ENCODE assay signal across 8 cellular contexts in the genomic region with DNA sequence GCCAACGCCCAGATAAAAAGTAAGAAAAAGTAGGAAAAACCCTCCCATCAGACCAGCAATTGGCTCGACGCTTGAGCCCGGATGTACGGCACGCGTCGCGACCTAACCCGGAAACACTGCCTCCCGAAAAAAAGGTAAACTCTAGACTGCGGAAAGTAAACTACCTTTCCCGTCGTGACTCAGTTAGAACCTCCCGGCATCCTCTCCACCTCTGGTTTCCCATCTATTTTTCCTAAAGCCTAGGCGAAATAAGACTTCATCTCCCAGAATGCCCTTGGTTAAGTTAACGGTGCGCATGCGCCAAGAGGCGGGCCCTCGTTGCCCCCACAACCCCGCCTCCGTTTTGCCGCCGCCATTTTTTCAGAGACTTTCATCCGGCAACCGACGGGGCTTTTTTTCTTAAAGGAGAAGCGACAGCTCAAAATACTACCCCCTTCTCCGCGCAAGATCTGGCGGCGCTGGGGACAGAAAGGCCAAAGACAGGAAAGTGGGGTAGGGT. TPM values are rescaled to one million over a fixed set of nuclear protein-coding genes. Genes with fewer than 3 reads are reported as not detected.
DNase-seq lines count a peak whose midpoint lies in the region; ATAC-seq, FAIRE-seq and TF ChIP-seq lines count a peak whose summit lies in the region.

No MANE protein-coding gene starts in this region.

- no peak for TF ChIP-seq CTCF in CD4-positive, alpha-beta T cell (IDR thresholded peaks at IDR 0.05)
- TF ChIP-seq CTCF in choroid plexus epithelial cell (conservative IDR thresholded peaks at IDR 0.05; ENCODE audit: low read depth, low read length) (no peak), keratinocyte (optimal IDR thresholded peaks at IDR 0.05 in 1 of 3, IDR thresholded peaks at IDR 0.05 in 1 of 3, conservative IDR thresholded peaks at IDR 0.05 in 1 of 3; ENCODE audit: extremely low read depth in 1 of 3, insufficient read depth in 2 of 3, low read length in 3 of 3) (no peak)

- peak overlapping the region; percentile 72 for H2AFZ ChIP-seq in keratinocyte (ENCODE audit: control insufficient read depth, low read length)

- H3K4me3 ChIP-seq in choroid plexus epithelial cell (ENCODE audit: low read depth, low read length) (peak overlapping the region; percentile 76), keratinocyte (ENCODE audit: control insufficient read depth in 2 of 3, extremely low read depth in 1 of 3, insufficient read depth in 2 of 3, low read depth in 1 of 3, low read length in 3 of 3) (peak overlapping the region; percentile 94 to 96 (median 95))

- peak overlapping the region; percentile 97 for H3K4me2 ChIP-seq in keratinocyte (ENCODE audit: control insufficient read depth, extremely low read depth, insufficient read depth, low read depth, low read length)

- no peaks in the 10 kb centered on the region for H3K9me1 ChIP-seq in keratinocyte (ENCODE audit: control insufficient read depth, extremely low read depth, insufficient read depth, low read length)

- H3K27me3 Mint-ChIP-seq in CD4-positive, alpha-beta T cell, result no peaks in the 10 kb centered on the region

- peaks cover 51% of the 10 kb centered on the region for H3K36me3 Mint-ChIP-seq in CD4-positive, alpha-beta T cell (ENCODE audit: low read depth)

- CTCF ChIA-PET in CD4-positive, alpha-beta T cell (lab: Charles Lee), result interaction anchor here (1.5 to 5.8 kb wide), 4 partner anchors 11 to 55 kb away, joined by 5 to 53 read pairs (median 6); no protein-coding TSS in a partner anchor

- POLR2A ChIA-PET in CD4-positive, alpha-beta T cell (lab: Charles Lee), result interaction anchor here (0.6 to 6.5 kb wide), 21 partner anchors 12 to 1252 kb away, joined by 3 to 108 read pairs (median 6); partner anchors contain the start of genes OSBP, SELENOH, SSRP1 and ZDHHC5

- ATAC-seq in CD4-positive, alpha-beta T cell (ENCODE audit: poor library complexity), result peak; percentile 48
- ATAC-seq in HG03066 (IDR thresholded peaks at IDR 0.05; ENCODE audit: low read depth, unreplicated experiment), result peak; percentile 37
- ATAC-seq in GM19023 (IDR thresholded peaks at IDR 0.05; ENCODE audit: unreplicated experiment), result no peak

- H3K27ac ChIP-seq in CD4-positive, alpha-beta T cell (ENCODE audit: low read depth, low read length), result peak overlapping the region; percentile 100
- H3K27ac ChIP-seq in keratinocyte (ENCODE audit: control insufficient read depth, insufficient read depth, low read length), result peak overlapping the region; percentile 100

- dilution Hi-C loops in keratinocyte (cut with MboI; ENCODE audit: extremely low pct_ligation_motif_present, low sequenced_read_pairs), result no loop called here

- H3K27ac Mint-ChIP-seq in CD4-positive, alpha-beta T cell, result peak overlapping the region; percentile 99

- no peaks in the 10 kb centered on the region for H3K36me3 ChIP-seq in keratinocyte (ENCODE audit: control insufficient read depth in 2 of 2, extremely low read depth in 1 of 2, insufficient read depth in 2 of 2, low read length in 2 of 2)

- no peaks in the 10 kb centered on the region for H3K9me3 Mint-ChIP-seq in CD4-positive, alpha-beta T cell

- peak overlapping the region; percentile 97 for H3K4me3 Mint-ChIP-seq in CD4-positive, alpha-beta T cell

- H3K9ac ChIP-seq in keratinocyte (ENCODE audit: control insufficient read depth, extremely low read depth, insufficient read depth, low read length), result peak overlapping the region; percentile 100

- H4K20me1 ChIP-seq in keratinocyte (ENCODE audit: control insufficient read depth, extremely low read depth, insufficient read depth, low read length), result peaks cover 3% of the 10 kb centered on the region

- H3K27me3 ChIP-seq in CD4-positive, alpha-beta T cell (ENCODE audit: control insufficient read depth, insufficient read depth, low read length), result no peaks in the 10 kb centered on the region
- no peaks in the 10 kb centered on the region for H3K27me3 ChIP-seq in keratinocyte (ENCODE audit: control insufficient read depth, extremely low read depth, insufficient read depth, low read length)

- H3K79me2 ChIP-seq in keratinocyte (ENCODE audit: control insufficient read depth, insufficient read depth, low read length), result peaks cover 45% of the 10 kb centered on the region

- H3K9me3 ChIP-seq in CD4-positive, alpha-beta T cell (ENCODE audit: control insufficient read depth, low read length), result no peaks in the 10 kb centered on the region
- H3K9me3 ChIP-seq in keratinocyte (ENCODE audit: control insufficient read depth, low read depth, low read length), result no peaks in the 10 kb centered on the region

- no peak for FAIRE-seq in keratinocyte (lab: Jason Lieb, UNC)

- H3K4me1 ChIP-seq in keratinocyte (ENCODE audit: control insufficient read depth, extremely low read depth, insufficient read depth, low read length), result peaks cover 62% of the 10 kb centered on the region

- peaks cover 78% of the 10 kb centered on the region for H3K4me1 Mint-ChIP-seq in CD4-positive, alpha-beta T cell (ENCODE audit: low read depth)

- peak; percentile 87 to 93 (median 91) for DNase-seq in CD4-positive, alpha-beta T cell
- DNase-seq in NCI-H510A (lab: John Stamatoyannopoulos, UW) (peak; percentile 91), choroid plexus epithelial cell (ENCODE audit: low read depth) (peak; percentile 99), keratinocyte (ENCODE audit: low read depth, low spot score) (peak; percentile 90)
- DNase-seq in activated CD4-positive, alpha-beta T cell treated with anti-CD3 and anti-CD28 coated beads for 4 hours, result peak; percentile 92 to 96
- DNase-seq in stimulated activated CD4-positive, alpha-beta T cell treated with anti-CD3 and anti-CD28 coated beads, Interleukin-12 subunit alpha, Interleukin-12 subunit beta, amount 100 ng/mL, for 48 hours (ENCODE audit: low read depth in 2 of 3, low spot score in 1 of 3), result peak; percentile 82 to 91 (median 89)

- intact Hi-C loops in CD4-positive, alpha-beta T cell (cut with DNase I, micrococcal nuclease), result loop anchor here (1.0 to 10.0 kb wide), 14 partner anchors 15 to 1253 kb away; partner anchors contain the start of genes FAM111A (in 2 of the 2), CNTF (in 1 of the 2), MED19 (in 1 of the 2) and OSBP (in 1 of the 2)

RNA-seq across cellular contexts. Expression of gene ZFP91, which starts 0.7 kb away (rescaled TPM):
- total RNA-seq in CD4-positive, alpha-beta T cell, result 10 to 100 TPM; 46.5 to 46.7 TPM
- polyA plus RNA-seq in keratinocyte, result 30.1 to 45.6 TPM (median 34.0 TPM) in 3 replicates
- 14.5 TPM for polyA plus RNA-seq in keratinocyte (2011; ENCODE audit: low read depth)
- polyA plus RNA-seq in keratinocyte (2011; cell fraction: cytosol; rRNA removed), result 30.4 and 45.7 TPM in 2 replicates
- polyA plus RNA-seq in keratinocyte (2011; cell fraction: nucleus; rRNA removed), result 28.5 and 40.5 TPM in 2 replicates
- polyA plus RNA-seq in keratinocyte (2012; ENCODE audit: low replicate concordance), result 21.6 and 38.7 TPM in 2 replicates
- 14.7 to 40.9 TPM (median 25.4 TPM) in 3 replicates for polyA minus RNA-seq in keratinocyte
- polyA minus RNA-seq in keratinocyte (2011; cell fraction: cytosol; rRNA and poly(A)+ RNA removed), result 27.4 TPM
- polyA minus RNA-seq in keratinocyte (2011; cell fraction: nucleus; rRNA and poly(A)+ RNA removed), result 19.5 and 35.0 TPM in 2 replicates

RNA-seq across cellular contexts. Expression of gene LPXN, which starts 2.5 kb away (rescaled TPM):
- 10 to 100 TPM; 35.5 to 36.3 TPM for total RNA-seq in CD4-positive, alpha-beta T cell
- 83.9 to 147 TPM (median 92.5 TPM) in 3 replicates for polyA plus RNA-seq in keratinocyte
- 0.85 TPM for polyA plus RNA-seq in keratinocyte (2011; ENCODE audit: low read depth)
- polyA plus RNA-seq in keratinocyte (2011; cell fraction: cytosol; rRNA removed), result 94.2 and 142 TPM in 2 replicates
- polyA plus RNA-seq in keratinocyte (2011; cell fraction: nucleus; rRNA removed), result 74.5 and 80.4 TPM in 2 replicates
- polyA plus RNA-seq in keratinocyte (2012; ENCODE audit: low replicate concordance), result 4.0 and 94.1 TPM in 2 replicates
- polyA minus RNA-seq in keratinocyte, result 85.8 to 114 TPM (median 103 TPM) in 3 replicates
- polyA minus RNA-seq in keratinocyte (2011; cell fraction: cytosol; rRNA and poly(A)+ RNA removed), result 44.7 TPM
- polyA minus RNA-seq in keratinocyte (2011; cell fraction: nucleus; rRNA and poly(A)+ RNA removed), result 32.9 and 63.1 TPM in 2 replicates

RNA-seq across cellular contexts. Expression of gene CNTF, which starts 44.3 kb away (rescaled TPM):
- total RNA-seq in CD4-positive, alpha-beta T cell, result 1 to 10 TPM; 3.1 to 3.9 TPM
- polyA plus RNA-seq in keratinocyte, result 0.96 to 1.9 TPM (median 1.3 TPM) in 3 replicates
- 0.14 TPM for polyA plus RNA-seq in keratinocyte (2011; ENCODE audit: low read depth)
- 0.58 and 0.79 TPM in 2 replicates for polyA plus RNA-seq in keratinocyte (2011; cell fraction: cytosol; rRNA removed)
- polyA plus RNA-seq in keratinocyte (2011; cell fraction: nucleus; rRNA removed), result 2.7 and 3.2 TPM in 2 replicates
- polyA plus RNA-seq in keratinocyte (2012; ENCODE audit: low replicate concordance), result 1.0 and 1.2 TPM in 2 replicates
- polyA minus RNA-seq in keratinocyte, result 1.4 to 8.4 TPM (median 2.8 TPM) in 3 replicates
- not detected for polyA minus RNA-seq in keratinocyte (2011; cell fraction: cytosol; rRNA and poly(A)+ RNA removed)
- polyA minus RNA-seq in keratinocyte (2011; cell fraction: nucleus; rRNA and poly(A)+ RNA removed), result 4.9 and 6.8 TPM in 2 replicates
